25 cellular contexts compared by ENCODE assay signal in the genomic region with DNA sequence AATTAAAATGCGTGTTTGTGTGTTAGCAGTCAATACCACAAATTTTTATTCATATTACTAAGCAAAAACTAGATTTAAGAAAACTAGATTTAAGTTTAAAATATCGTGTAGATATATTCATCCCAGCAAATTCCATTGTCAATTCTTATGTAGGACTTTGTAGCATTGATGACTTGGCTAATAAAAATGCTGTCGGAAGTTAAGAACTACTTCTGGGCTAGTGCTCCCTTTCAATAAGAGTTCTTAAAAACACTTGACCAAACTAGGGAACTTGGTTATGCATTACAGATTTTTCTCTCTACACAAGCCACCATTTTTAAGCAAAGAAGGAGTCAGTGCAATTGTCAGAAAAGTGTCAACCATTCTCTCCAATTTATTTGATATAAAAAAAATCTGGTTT.
"Had no signal": no experiment of that assay in that cellular context is flagged by ENCODE, and none has a peak within 500 bp of the region (broad histone marks: within the 10 kb centered on the region; RNA-seq: fewer than 3 reads in every experiment).

No MANE protein-coding gene starts in this region.

- H3K9me3 Mint-ChIP-seq: activated CD8-positive, alpha-beta T cell treated with anti-CD3 and anti-CD28 coated beads for 36 hours had no signal

- H3K4me3 ChIP-seq: breast epithelium, gastroesophageal sphincter, heart right ventricle, mucosa of descending colon, transverse colon had no signal

- H3K27me3 Mint-ChIP-seq: activated naive CD8-positive, alpha-beta T cell treated with anti-CD3 and anti-CD28 coated beads for 36 hours had no signal

- H3K27ac Mint-ChIP-seq: WTC11 had no signal

- ATAC-seq: gastroesophageal sphincter, heart right ventricle, mucosa of descending colon, right cardiac atrium, WTC11 had no signal

- H3K27me3 ChIP-seq: breast epithelium, gastroesophageal sphincter, heart right ventricle, neutrophil, transverse colon had no signal

- DNase-seq: activated CD4-positive, alpha-beta T cell treated with anti-CD3 and anti-CD28 coated beads for 48 hours; activated CD8-positive, alpha-beta memory T cell treated with anti-CD3 and anti-CD28 coated beads, Interleukin-2, amount 50 U/mL, for 48 hours; activated CD8-positive, alpha-beta T cell treated with anti-CD3 and anti-CD28 coated beads for 36 hours; activated gamma-delta T cell treated with Interleukin-2 at 50 U/mL for 16 hours; activated naive CD8-positive, alpha-beta T cell treated with anti-CD3 and anti-CD28 coated beads for 36 hours; cerebellar nuclear complex; dermis blood vessel endothelial cell; heart right ventricle; left cardiac atrium; mammary epithelial cell; mucosa of descending colon; naive thymus-derived CD4-positive, alpha-beta T cell; posterior cingulate gyrus; right cardiac atrium; small intestine; stimulated activated CD4-positive, alpha-beta T cell treated with anti-CD3 and anti-CD28 coated beads, Interleukin-4, amount 100 ng/mL, for 4 hours; stimulated activated CD8-positive, alpha-beta memory T cell treated with anti-CD3 and anti-CD28 coated beads, Interleukin-4, amount 100 ng/mL, for 48 hours; stimulated activated naive CD4-positive, alpha-beta T cell treated with Interleukin-2 at 50 U/mL for 16 hours; substantia nigra; SW 1271; transverse colon had no signal

- H3K36me3 ChIP-seq: breast epithelium, gastroesophageal sphincter, heart right ventricle, neutrophil, transverse colon had no signal

- H3K4me3 Mint-ChIP-seq: activated CD8-positive, alpha-beta T cell treated with anti-CD3 and anti-CD28 coated beads for 36 hours; activated naive CD8-positive, alpha-beta T cell treated with anti-CD3 and anti-CD28 coated beads for 36 hours; WTC11 had no signal

- H3K36me3 Mint-ChIP-seq: activated naive CD8-positive, alpha-beta T cell treated with anti-CD3 and anti-CD28 coated beads for 36 hours; naive thymus-derived CD4-positive, alpha-beta T cell; WTC11 had no signal

- H3K27ac ChIP-seq: breast epithelium, gastroesophageal sphincter, neutrophil, transverse colon had no signal
